ENCODE assay signal across 8 cellular contexts in genomic region chr22:21937821-21938070, GRCh38. TPM values are rescaled to one million over a fixed set of nuclear protein-coding genes. Genes with fewer than 3 reads are reported as not detected.
DNase-seq lines count a peak whose midpoint lies in the region; ATAC-seq and FAIRE-seq lines count a peak whose summit lies in the region.

No MANE protein-coding gene starts in this region.

- WGBS in aorta, 2 donors = 2 to 3% methylated on average over 8 of the region's 8 CpGs

- H3K27ac ChIP-seq in caudate nucleus (ENCODE audit: low read depth, low read length) = peak overlapping the region; percentile 93
- peak overlapping the region in 1 of 2 donors; percentile 97 for H3K27ac ChIP-seq in aorta (ENCODE audit: low read depth in 1 of 2, low read length in 2 of 2)

- H3K27ac Mint-ChIP-seq in activated naive CD4-positive, alpha-beta T cell treated with anti-CD3 and anti-CD28 coated beads, Interleukin-2, amount 10 ng/mL, durations not matched to agents 7 days and 5 days = peak overlapping the region; percentile 60

- peaks cover 4% of the 10 kb centered on the region for H3K36me3 Mint-ChIP-seq in activated naive CD4-positive, alpha-beta T cell treated with anti-CD3 and anti-CD28 coated beads, Interleukin-2, amount 10 ng/mL, durations not matched to agents 7 days and 5 days

- CTCF ChIA-PET in activated naive CD4-positive, alpha-beta T cell treated with anti-CD3 and anti-CD28 coated beads, Interleukin-2, amount 10 ng/mL, durations not matched to agents 7 days and 5 days (lab: Charles Lee) = interaction anchor here (1.2 to 5.8 kb wide), 9 partner anchors 12 to 239 kb away, joined by 3 to 46 read pairs (median 4); partner anchors contain the start of gene PPM1F

- no peaks in the 10 kb centered on the region for H3K9me3 ChIP-seq in mononuclear cell (ENCODE audit: low read depth, low read length)
- no peaks in the 10 kb centered on the region for H3K9me3 ChIP-seq in aorta (ENCODE audit: control insufficient read depth, low read length)

- intact Hi-C loops in aorta (cut with DNase I) = loop anchor here (1.0 to 10.0 kb wide), 7 partner anchors 71 to 270 kb away; partner anchors contain the start of genes MAPK1 (in 2 of the 2) and PPIL2 (in 1 of the 2)

- H3K27me3 Mint-ChIP-seq in activated naive CD4-positive, alpha-beta T cell treated with anti-CD3 and anti-CD28 coated beads, Interleukin-2, amount 10 ng/mL, durations not matched to agents 7 days and 5 days = no peaks in the 10 kb centered on the region

- peaks cover 79% of the 10 kb centered on the region for H3K4me1 ChIP-seq in mononuclear cell (ENCODE audit: insufficient read depth, low read length)
- H3K4me1 ChIP-seq in aorta (ENCODE audit: control insufficient read depth in 1 of 2, insufficient read depth in 2 of 2, low read length in 2 of 2) = no peaks in the 10 kb centered on the region

- no peak for FAIRE-seq in urothelium cell line (lab: Jason Lieb, UNC)

- no peak for DNase-seq in activated naive CD4-positive, alpha-beta T cell treated with anti-CD3 and anti-CD28 coated beads, Interleukin-2, amount 10 ng/mL, durations not matched to agents 7 days and 5 days
- no peak for DNase-seq in activated naive CD4-positive, alpha-beta T cell (lab: John Stamatoyannopoulos, UW)
- DNase-seq in caudate nucleus (lab: John Stamatoyannopoulos, UW) (peak in 3 of 61 donors; percentile 61 to 76 (median 68)), aorta (peak in 1 of 2 donors; percentile 94), urothelium cell line (ENCODE audit: low spot score) (no peak)

- H3K4me3 Mint-ChIP-seq in activated naive CD4-positive, alpha-beta T cell treated with anti-CD3 and anti-CD28 coated beads, Interleukin-2, amount 10 ng/mL, durations not matched to agents 7 days and 5 days = peak overlapping the region; percentile 67

- H3K4me1 Mint-ChIP-seq in activated naive CD4-positive, alpha-beta T cell treated with anti-CD3 and anti-CD28 coated beads, Interleukin-2, amount 10 ng/mL, durations not matched to agents 7 days and 5 days = peaks cover 50% of the 10 kb centered on the region

- no peaks in the 10 kb centered on the region for H3K36me3 ChIP-seq in aorta (ENCODE audit: control insufficient read depth in 1 of 2, insufficient read depth in 2 of 2, low read length in 1 of 2)

- H3K4me3 ChIP-seq in mononuclear cell (ENCODE audit: low read length) (peak overlapping the region; percentile 39), aorta (ENCODE audit: low read length in 2 of 2) (no peak overlapping the region)

- ATAC-seq in aorta (ENCODE audit: low FRiP score) (peak; percentile 71), HG03457 (IDR thresholded peaks at IDR 0.05; ENCODE audit: unreplicated experiment) (no peak), HG03439 (IDR thresholded peaks at IDR 0.05; ENCODE audit: unreplicated experiment) (no peak)

- no peaks in the 10 kb centered on the region for H3K9me3 Mint-ChIP-seq in activated naive CD4-positive, alpha-beta T cell treated with anti-CD3 and anti-CD28 coated beads, Interleukin-2, amount 10 ng/mL, durations not matched to agents 7 days and 5 days

- H3K27me3 ChIP-seq in mononuclear cell (ENCODE audit: insufficient read depth, low read length) = no peaks in the 10 kb centered on the region
- no peaks in the 10 kb centered on the region for H3K27me3 ChIP-seq in aorta (ENCODE audit: control insufficient read depth in 1 of 2, insufficient read depth in 2 of 2, low read length in 1 of 2)

RNA-seq across cellular contexts. Expression of gene PPM1F, which starts 14.9 kb away (rescaled TPM):
- total RNA-seq in mononuclear cell = 23.5 TPM
- 10 to 100 TPM; 50.3 to 65.1 TPM for total RNA-seq in aorta
- 10 to 100 TPM in 1 of 2 donors, 1 to 10 TPM in 1; 5.9 to 13.8 TPM for polyA plus RNA-seq in aorta

RNA-seq across cellular contexts. Expression of gene TOP3B, which starts 44.8 kb away (rescaled TPM):
- total RNA-seq in mononuclear cell (34.8 TPM), aorta (10 to 100 TPM; 24.8 to 37.2 TPM)
- 10 to 100 TPM in 1 of 2 donors, 1 to 10 TPM in 1; 7.4 to 18.2 TPM for polyA plus RNA-seq in aorta
